ENCODE assay signal across 26 cellular contexts in the genomic region with DNA sequence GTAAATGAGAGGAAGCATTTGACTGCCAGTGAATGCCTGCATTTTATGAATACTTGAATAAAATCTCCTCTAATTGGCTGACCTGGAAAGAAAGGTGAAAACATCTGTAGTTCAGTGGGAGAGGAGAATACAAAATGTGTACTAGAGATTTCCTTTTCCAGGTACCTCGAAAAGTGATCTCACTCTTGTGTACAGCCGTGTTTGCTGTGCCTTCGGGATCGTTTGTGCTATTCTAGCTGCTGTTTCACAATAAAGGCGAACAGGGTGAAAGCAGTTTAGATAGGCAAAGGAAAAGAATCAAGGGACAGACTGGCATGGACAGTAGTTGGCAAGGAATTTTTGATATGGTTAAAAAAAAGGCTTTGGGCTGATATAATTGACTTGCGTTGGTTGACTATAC.
DNase-seq lines count a peak whose midpoint lies in the region; ATAC-seq and TF ChIP-seq lines count a peak whose summit lies in the region.
"Had no signal": no experiment of that assay in that cellular context is flagged by ENCODE, and none has a peak within 500 bp of the region (broad histone marks: within the 10 kb centered on the region; RNA-seq: fewer than 3 reads in every experiment).

No MANE protein-coding gene starts in this region.

- peaks cover 29% of the 10 kb centered on the region for H3K4me1 Mint-ChIP-seq in memory B cell
- H3K4me1 Mint-ChIP-seq in stimulated activated effector memory CD8-positive, alpha-beta T cell treated with anti-CD3 and anti-CD28 coated beads, Interleukin-12 subunit alpha, Interleukin-12 subunit beta, amount 100 ng/mL, for 72 hours = peaks cover 38% of the 10 kb centered on the region
- H3K4me1 Mint-ChIP-seq in CD4-positive, alpha-beta T cell (ENCODE audit: low read depth) = peaks cover 78% of the 10 kb centered on the region

- H3K9me3 Mint-ChIP-seq in memory B cell = no peaks in the 10 kb centered on the region
- H3K9me3 Mint-ChIP-seq in stimulated activated effector memory CD8-positive, alpha-beta T cell treated with anti-CD3 and anti-CD28 coated beads, Interleukin-12 subunit alpha, Interleukin-12 subunit beta, amount 100 ng/mL, for 72 hours = no peaks in the 10 kb centered on the region
- H3K9me3 Mint-ChIP-seq in CD4-positive, alpha-beta T cell = no peaks in the 10 kb centered on the region
- H3K9me3 Mint-ChIP-seq: activated T-cell treated with anti-CD3 and anti-CD28 coated beads, Interleukin-2, amount 50 U/mL, for 4 hours; central memory CD8-positive, alpha-beta T cell; effector memory CD8-positive, alpha-beta T cell; mesothelial cell of epicardium had no signal

- no peaks in the 10 kb centered on the region for H3K9me3 ChIP-seq in CD4-positive, alpha-beta T cell (ENCODE audit: control insufficient read depth, low read length)
- H3K9me3 ChIP-seq: tibial nerve had no signal

- no peaks in the 10 kb centered on the region for H3K27me3 ChIP-seq in CD4-positive, alpha-beta T cell (ENCODE audit: control insufficient read depth, insufficient read depth, low read length)
- H3K27me3 ChIP-seq: tibial nerve had no signal

- H3K36me3 Mint-ChIP-seq in memory B cell = peaks cover 7% of the 10 kb centered on the region
- peaks cover 4% of the 10 kb centered on the region for H3K36me3 Mint-ChIP-seq in stimulated activated effector memory CD8-positive, alpha-beta T cell treated with anti-CD3 and anti-CD28 coated beads, Interleukin-12 subunit alpha, Interleukin-12 subunit beta, amount 100 ng/mL, for 72 hours
- no peaks in the 10 kb centered on the region for H3K36me3 Mint-ChIP-seq in CD4-positive, alpha-beta T cell (ENCODE audit: low read depth)
- H3K36me3 Mint-ChIP-seq: mesothelial cell of epicardium had no signal

- no peaks in the 10 kb centered on the region for H3K27me3 Mint-ChIP-seq in memory B cell
- no peaks in the 10 kb centered on the region for H3K27me3 Mint-ChIP-seq in CD4-positive, alpha-beta T cell
- H3K27me3 Mint-ChIP-seq: activated CD8-positive, alpha-beta memory T cell treated with anti-CD3 and anti-CD28 coated beads, Interleukin-2, amount 10 ng/mL, durations not matched to agents 7 days and 5 days; central memory CD8-positive, alpha-beta T cell; effector memory CD8-positive, alpha-beta T cell; T-helper 17 cell had no signal

- no peak for ATAC-seq in memory B cell (ENCODE audit: low read depth)
- no peak for ATAC-seq in GM21526 (IDR thresholded peaks at IDR 0.05; ENCODE audit: low FRiP score, unreplicated experiment)
- no peak for ATAC-seq in stimulated activated effector memory CD8-positive, alpha-beta T cell treated with anti-CD3 and anti-CD28 coated beads, Interleukin-12 subunit alpha, Interleukin-12 subunit beta, amount 100 ng/mL, for 72 hours
- no peak for ATAC-seq in CD4-positive, alpha-beta T cell (ENCODE audit: poor library complexity)
- ATAC-seq: activated CD8-positive, alpha-beta memory T cell treated with anti-CD3 and anti-CD28 coated beads, Interleukin-2, amount 10 ng/mL, durations not matched to agents 7 days and 5 days; activated T-cell treated with anti-CD3 and anti-CD28 coated beads, Interleukin-2, amount 50 U/mL, for 4 hours; effector memory CD8-positive, alpha-beta T cell; T-helper 17 cell had no signal

- no peak overlapping the region for H3K27ac ChIP-seq in CD4-positive, alpha-beta T cell (ENCODE audit: low read depth, low read length)
- H3K27ac ChIP-seq: parathyroid adenoma, PC-9, tibial nerve had no signal

- POLR2A ChIA-PET in CD4-positive, alpha-beta T cell (lab: Charles Lee) = no interaction called here

- H3K4me3 Mint-ChIP-seq in memory B cell = no peak overlapping the region
- H3K4me3 Mint-ChIP-seq in stimulated activated effector memory CD8-positive, alpha-beta T cell treated with anti-CD3 and anti-CD28 coated beads, Interleukin-12 subunit alpha, Interleukin-12 subunit beta, amount 100 ng/mL, for 72 hours = no peak overlapping the region
- H3K4me3 Mint-ChIP-seq in CD4-positive, alpha-beta T cell = no peak overlapping the region
- H3K4me3 Mint-ChIP-seq: activated CD8-positive, alpha-beta memory T cell treated with anti-CD3 and anti-CD28 coated beads, Interleukin-2, amount 10 ng/mL, durations not matched to agents 7 days and 5 days; activated T-cell treated with anti-CD3 and anti-CD28 coated beads, Interleukin-2, amount 50 U/mL, for 4 hours; central memory CD8-positive, alpha-beta T cell; effector memory CD8-positive, alpha-beta T cell; mesothelial cell of epicardium; T-helper 17 cell had no signal

- peak; percentile 14 for DNase-seq in NCI-H2029 (lab: John Stamatoyannopoulos, UW)
- DNase-seq in NCI-H2029 treated with DMSO at 0.1 percent for 48 hours (lab: John Stamatoyannopoulos, UW) = no peak
- DNase-seq in HuH-7.5 (ENCODE audit: low spot score) = peak; percentile 23
- DNase-seq in NCI-H774 (lab: John Stamatoyannopoulos, UW) = peak; percentile 55
- no peak for DNase-seq in memory B cell (ENCODE audit: low spot score in 2 of 2)
- no peak for DNase-seq in stimulated activated effector memory CD8-positive, alpha-beta T cell treated with anti-CD3 and anti-CD28 coated beads, Interleukin-12 subunit alpha, Interleukin-12 subunit beta, amount 100 ng/mL, for 72 hours (ENCODE audit: low spot score in 2 of 2)
- DNase-seq in CD4-positive, alpha-beta T cell = no peak
- DNase-seq: 8988T; activated CD8-positive, alpha-beta memory T cell treated with anti-CD3 and anti-CD28 coated beads, Interleukin-2, amount 10 ng/mL, durations not matched to agents 7 days and 5 days; activated gamma-delta T cell; activated T-cell treated with anti-CD3 and anti-CD28 coated beads, Interleukin-2, amount 50 U/mL, for 4 hours; DMS79 treated with DMSO at 0.1 percent for 48 hours; effector memory CD8-positive, alpha-beta T cell; erythroblast; GDM1; NCI-H1092; NCI-H2107; NCI-H446; PC-9; stimulated activated CD4-positive, alpha-beta T cell treated with anti-CD3 and anti-CD28 coated beads, Interleukin-4, amount 100 ng/mL, for 1 hour; T-helper 17 cell had no signal

- intact Hi-C loops in CD4-positive, alpha-beta T cell (cut with DNase I, micrococcal nuclease) = no loop called here

- CTCF ChIA-PET in CD4-positive, alpha-beta T cell (lab: Charles Lee) = no interaction called here

- H3K27ac Mint-ChIP-seq in memory B cell = peak overlapping the region; percentile 17
- no peak overlapping the region for H3K27ac Mint-ChIP-seq in stimulated activated effector memory CD8-positive, alpha-beta T cell treated with anti-CD3 and anti-CD28 coated beads, Interleukin-12 subunit alpha, Interleukin-12 subunit beta, amount 100 ng/mL, for 72 hours
- H3K27ac Mint-ChIP-seq in CD4-positive, alpha-beta T cell = no peak overlapping the region
- H3K27ac Mint-ChIP-seq: activated CD8-positive, alpha-beta memory T cell treated with anti-CD3 and anti-CD28 coated beads, Interleukin-2, amount 10 ng/mL, durations not matched to agents 7 days and 5 days; effector memory CD8-positive, alpha-beta T cell; mesothelial cell of epicardium; T-helper 17 cell had no signal

- no peak for TF ChIP-seq CTCF in CD4-positive, alpha-beta T cell (IDR thresholded peaks at IDR 0.05)

Comparison
In these comparisons a context has a peak if more than half of its experiments do, and no peak if none do; other contexts are left out.
1. DNase-seq: peak in NCI-H2029 (single experiment), HuH-7.5 (single experiment) and NCI-H774 (single experiment); none in NCI-H2029 treated with DMSO at 0.1 percent for 48 hours (single experiment), memory B cell (0 of 2), stimulated activated effector memory CD8-positive, alpha-beta T cell treated with anti-CD3 and anti-CD28 coated beads, Interleukin-12 subunit alpha, Interleukin-12 subunit beta, amount 100 ng/mL, for 72 hours (0 of 2) and CD4-positive, alpha-beta T cell (0 of 10).